Comparison of ENCODE assay signal across 28 cellular contexts in the genomic region with DNA sequence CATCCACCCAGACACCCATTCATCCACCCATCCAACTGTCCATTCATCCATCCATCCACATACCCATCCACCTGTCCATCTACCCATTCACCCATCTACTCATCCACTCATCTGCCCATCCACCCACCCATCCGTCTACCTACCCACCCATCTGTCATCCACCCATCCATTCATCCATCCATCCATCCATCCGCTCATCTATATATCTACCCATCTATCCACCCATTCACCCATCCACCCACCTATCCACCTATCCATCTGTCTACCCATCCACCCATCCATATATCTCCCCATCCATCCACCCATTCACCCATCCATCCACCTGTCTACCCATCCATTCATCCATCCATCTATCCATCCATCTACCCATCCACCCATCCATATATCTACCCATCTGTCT.
"Had no signal": no experiment of that assay in that cellular context is flagged by ENCODE, and none has a peak within 500 bp of the region (broad histone marks: within the 10 kb centered on the region; RNA-seq: fewer than 3 reads in every experiment).

No MANE protein-coding gene starts in this region.

- H3K27me3 ChIP-seq: neural progenitor cell, neutrophil, right lobe of liver, stomach, testis, thyroid gland, upper lobe of right lung had no signal

- ATAC-seq: natural killer cell; psoas muscle; right lobe of liver; stimulated activated naive B cell treated with anti-CD40 and anti-IgM and Interleukin-4, amounts not matched to agents 10 μg/mL and 1 μg/mL and 100 μg/mL, for 72 hours; stimulated activated naive CD8-positive, alpha-beta T cell treated with anti-CD3 and anti-CD28 coated beads, Interleukin-15, Interleukin-2, amounts not matched to agents 100 U/mL and 50 U/mL, for 24 hours; upper lobe of right lung had no signal

- DNase-seq: hypothalamus; islet precursor cell; left ventricle myocardium inferior; mesendoderm; naive B cell; natural killer cell; nephron progenitor cell; occipital lobe; psoas muscle; right lobe of liver; stimulated activated CD4-positive, alpha-beta T cell treated with anti-CD3 and anti-CD28 coated beads, Interleukin-12 subunit alpha, Interleukin-12 subunit beta, amount 100 ng/mL, for 4 hours; stimulated activated CD4-positive, alpha-beta T cell treated with anti-CD3 and anti-CD28 coated beads, Interleukin-15, amount 100 ng/mL, for 24 hours; stimulated activated CD4-positive, alpha-beta T cell treated with anti-CD3 and anti-CD28 coated beads, Interleukin-2, amount 100 ng/mL, for 24 hours; stimulated activated CD4-positive, alpha-beta T cell treated with anti-CD3 and anti-CD28 coated beads, Interleukin-4, amount 100 ng/mL, for 1 hour; stimulated activated naive B cell treated with anti-CD40 and anti-IgM and Interleukin-4, amounts not matched to agents 10 μg/mL and 1 μg/mL and 100 μg/mL, for 72 hours; stimulated activated naive CD8-positive, alpha-beta T cell treated with anti-CD3 and anti-CD28 coated beads, Interleukin-15, Interleukin-2, amounts not matched to agents 100 U/mL and 50 U/mL, for 24 hours; stomach; testis; thyroid gland; trophoblast cell; upper lobe of right lung had no signal

- H3K9me3 Mint-ChIP-seq: nephron progenitor cell, neural progenitor cell had no signal

- H3K27ac ChIP-seq: neural progenitor cell, neutrophil had no signal

- H3K4me1 Mint-ChIP-seq: mesothelial cell of epicardium, nephron progenitor cell, neural progenitor cell had no signal

- H3K4me2 ChIP-seq: neural progenitor cell, smooth muscle cell had no signal

- H3K79me2 ChIP-seq: parathyroid adenoma had no signal

- H3K27me3 Mint-ChIP-seq: naive B cell; stimulated activated naive B cell treated with anti-CD40 and anti-IgM and Interleukin-4, amounts not matched to agents 10 μg/mL and 1 μg/mL and 100 μg/mL, for 72 hours had no signal

- H3K9ac ChIP-seq: neural progenitor cell, parathyroid adenoma had no signal

- H3K4me3 ChIP-seq: left ventricle myocardium inferior, lung, neural progenitor cell, psoas muscle, right lobe of liver, smooth muscle cell, stomach, testis, thyroid gland, upper lobe of right lung had no signal

- H3K36me3 ChIP-seq: neural progenitor cell, right lobe of liver, thyroid gland, upper lobe of right lung had no signal

- FAIRE-seq: urothelium cell line had no signal

- H3K4me3 Mint-ChIP-seq: mesothelial cell of epicardium; naive B cell; natural killer cell; nephron progenitor cell; neural progenitor cell; stimulated activated naive B cell treated with anti-CD40 and anti-IgM and Interleukin-4, amounts not matched to agents 10 μg/mL and 1 μg/mL and 100 μg/mL, for 72 hours had no signal

- H2AFZ ChIP-seq: neural progenitor cell, parathyroid adenoma had no signal

- H3K9me3 ChIP-seq: neutrophil, psoas muscle, right lobe of liver, stomach, testis, thyroid gland, upper lobe of right lung had no signal

- H3K27ac Mint-ChIP-seq: mesothelial cell of epicardium; naive B cell; natural killer cell; nephron progenitor cell; neural progenitor cell; stimulated activated naive B cell treated with anti-CD40 and anti-IgM and Interleukin-4, amounts not matched to agents 10 μg/mL and 1 μg/mL and 100 μg/mL, for 72 hours had no signal

- H3K4me1 ChIP-seq: right lobe of liver, testis had no signal
